ENCODE assay signal across 1 cellular context in the genomic region with DNA sequence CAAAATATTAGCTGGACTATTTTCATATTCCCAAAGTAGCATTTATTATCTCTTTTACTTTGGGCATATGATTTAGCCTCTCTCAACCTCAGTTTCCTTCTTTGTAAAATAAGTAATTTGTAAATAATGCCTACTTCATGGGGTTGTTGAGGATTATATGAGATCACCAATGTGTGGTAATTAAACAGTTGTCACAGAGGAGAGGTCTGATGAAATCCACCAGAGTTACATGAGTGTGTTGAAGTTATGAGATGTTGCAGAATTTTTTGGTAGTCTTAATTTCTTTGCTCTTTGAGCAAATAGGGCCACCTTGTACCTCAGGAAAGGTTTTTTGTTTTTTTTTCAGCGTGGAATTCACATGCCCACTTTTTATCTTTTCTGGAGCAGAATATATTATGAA.
TF ChIP-seq lines count a peak whose summit lies in the region.

No MANE protein-coding gene starts in this region.

TF ChIP-seq in GM12878, 131 proteins besides CTCF, POLR2A, EP300 and RAD21:
- TF ChIP-seq, protein P1, sequence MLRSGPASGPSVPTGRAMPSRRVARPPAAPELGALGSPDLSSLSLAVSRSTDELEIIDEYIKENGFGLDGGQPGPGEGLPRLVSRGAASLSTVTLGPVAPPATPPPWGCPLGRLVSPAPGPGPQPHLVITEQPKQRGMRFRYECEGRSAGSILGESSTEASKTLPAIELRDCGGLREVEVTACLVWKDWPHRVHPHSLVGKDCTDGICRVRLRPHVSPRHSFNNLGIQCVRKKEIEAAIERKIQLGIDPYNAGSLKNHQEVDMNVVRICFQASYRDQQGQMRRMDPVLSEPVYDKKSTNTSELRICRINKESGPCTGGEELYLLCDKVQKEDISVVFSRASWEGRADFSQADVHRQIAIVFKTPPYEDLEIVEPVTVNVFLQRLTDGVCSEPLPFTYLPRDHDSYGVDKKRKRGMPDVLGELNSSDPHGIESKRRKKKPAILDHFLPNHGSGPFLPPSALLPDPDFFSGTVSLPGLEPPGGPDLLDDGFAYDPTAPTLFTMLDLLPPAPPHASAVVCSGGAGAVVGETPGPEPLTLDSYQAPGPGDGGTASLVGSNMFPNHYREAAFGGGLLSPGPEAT (IDR thresholded peaks at IDR 0.05; ENCODE audit: low read depth), result no peak
- no peak for TF ChIP-seq NR2F1 (conservative IDR thresholded peaks at IDR 0.05)
- TF ChIP-seq, protein P2, sequence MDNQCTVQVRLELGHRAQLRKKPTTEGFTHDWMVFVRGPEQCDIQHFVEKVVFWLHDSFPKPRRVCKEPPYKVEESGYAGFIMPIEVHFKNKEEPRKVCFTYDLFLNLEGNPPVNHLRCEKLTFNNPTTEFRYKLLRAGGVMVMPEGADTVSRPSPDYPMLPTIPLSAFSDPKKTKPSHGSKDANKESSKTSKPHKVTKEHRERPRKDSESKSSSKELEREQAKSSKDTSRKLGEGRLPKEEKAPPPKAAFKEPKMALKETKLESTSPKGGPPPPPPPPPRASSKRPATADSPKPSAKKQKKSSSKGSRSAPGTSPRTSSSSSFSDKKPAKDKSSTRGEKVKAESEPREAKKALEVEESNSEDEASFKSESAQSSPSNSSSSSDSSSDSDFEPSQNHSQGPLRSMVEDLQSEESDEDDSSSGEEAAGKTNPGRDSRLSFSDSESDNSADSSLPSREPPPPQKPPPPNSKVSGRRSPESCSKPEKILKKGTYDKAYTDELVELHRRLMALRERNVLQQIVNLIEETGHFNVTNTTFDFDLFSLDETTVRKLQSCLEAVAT (IDR thresholded peaks at IDR 0.05), result no peak
- no peak for TF ChIP-seq NFYA (IDR thresholded peaks at IDR 0.05; ENCODE audit: borderline replicate concordance, low read depth, low read length)
- TF ChIP-seq MXI1 (IDR thresholded peaks at IDR 0.05; ENCODE audit: low read depth, low read length), result no peak
- no peak for TF ChIP-seq HDGF (IDR thresholded peaks at IDR 0.05)
- TF ChIP-seq SP1 (IDR thresholded peaks at IDR 0.05; ENCODE audit: low read depth, low read length), result no peak
- no peak for TF ChIP-seq MAX (IDR thresholded peaks at IDR 0.05; ENCODE audit: low read depth, low read length)
- TF ChIP-seq HDAC6 (IDR thresholded peaks at IDR 0.05; ENCODE audit: unreplicated experiment), result no peak
- no peak for TF ChIP-seq GATAD2B (conservative IDR thresholded peaks at IDR 0.05; ENCODE audit: low read depth)
- TF ChIP-seq, protein P3, sequence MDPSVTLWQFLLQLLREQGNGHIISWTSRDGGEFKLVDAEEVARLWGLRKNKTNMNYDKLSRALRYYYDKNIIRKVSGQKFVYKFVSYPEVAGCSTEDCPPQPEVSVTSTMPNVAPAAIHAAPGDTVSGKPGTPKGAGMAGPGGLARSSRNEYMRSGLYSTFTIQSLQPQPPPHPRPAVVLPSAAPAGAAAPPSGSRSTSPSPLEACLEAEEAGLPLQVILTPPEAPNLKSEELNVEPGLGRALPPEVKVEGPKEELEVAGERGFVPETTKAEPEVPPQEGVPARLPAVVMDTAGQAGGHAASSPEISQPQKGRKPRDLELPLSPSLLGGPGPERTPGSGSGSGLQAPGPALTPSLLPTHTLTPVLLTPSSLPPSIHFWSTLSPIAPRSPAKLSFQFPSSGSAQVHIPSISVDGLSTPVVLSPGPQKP (IDR thresholded peaks at IDR 0.05; ENCODE audit: low read depth, low read length), result no peak
- no peak for TF ChIP-seq NRF1 (conservative IDR thresholded peaks at IDR 0.05; ENCODE audit: low read depth, low read length)
- TF ChIP-seq, protein P4, sequence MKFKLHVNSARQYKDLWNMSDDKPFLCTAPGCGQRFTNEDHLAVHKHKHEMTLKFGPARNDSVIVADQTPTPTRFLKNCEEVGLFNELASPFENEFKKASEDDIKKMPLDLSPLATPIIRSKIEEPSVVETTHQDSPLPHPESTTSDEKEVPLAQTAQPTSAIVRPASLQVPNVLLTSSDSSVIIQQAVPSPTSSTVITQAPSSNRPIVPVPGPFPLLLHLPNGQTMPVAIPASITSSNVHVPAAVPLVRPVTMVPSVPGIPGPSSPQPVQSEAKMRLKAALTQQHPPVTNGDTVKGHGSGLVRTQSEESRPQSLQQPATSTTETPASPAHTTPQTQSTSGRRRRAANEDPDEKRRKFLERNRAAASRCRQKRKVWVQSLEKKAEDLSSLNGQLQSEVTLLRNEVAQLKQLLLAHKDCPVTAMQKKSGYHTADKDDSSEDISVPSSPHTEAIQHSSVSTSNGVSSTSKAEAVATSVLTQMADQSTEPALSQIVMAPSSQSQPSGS (IDR thresholded peaks at IDR 0.05; ENCODE audit: low read length), result no peak
- no peak for TF ChIP-seq PAX8 (IDR thresholded peaks at IDR 0.05)
- TF ChIP-seq ZNF217 (IDR thresholded peaks at IDR 0.05), result no peak
- no peak for TF ChIP-seq ZBTB4 (CRISPR knock-in tag; IDR thresholded peaks at IDR 0.05)
- TF ChIP-seq SREBF2 (IDR thresholded peaks at IDR 0.05; ENCODE audit: low read length), result no peak
TF ChIP-seq in GM12878: peak in this region for 0.
